Comparison of ENCODE assay signal across 9 cellular contexts in the genomic region with DNA sequence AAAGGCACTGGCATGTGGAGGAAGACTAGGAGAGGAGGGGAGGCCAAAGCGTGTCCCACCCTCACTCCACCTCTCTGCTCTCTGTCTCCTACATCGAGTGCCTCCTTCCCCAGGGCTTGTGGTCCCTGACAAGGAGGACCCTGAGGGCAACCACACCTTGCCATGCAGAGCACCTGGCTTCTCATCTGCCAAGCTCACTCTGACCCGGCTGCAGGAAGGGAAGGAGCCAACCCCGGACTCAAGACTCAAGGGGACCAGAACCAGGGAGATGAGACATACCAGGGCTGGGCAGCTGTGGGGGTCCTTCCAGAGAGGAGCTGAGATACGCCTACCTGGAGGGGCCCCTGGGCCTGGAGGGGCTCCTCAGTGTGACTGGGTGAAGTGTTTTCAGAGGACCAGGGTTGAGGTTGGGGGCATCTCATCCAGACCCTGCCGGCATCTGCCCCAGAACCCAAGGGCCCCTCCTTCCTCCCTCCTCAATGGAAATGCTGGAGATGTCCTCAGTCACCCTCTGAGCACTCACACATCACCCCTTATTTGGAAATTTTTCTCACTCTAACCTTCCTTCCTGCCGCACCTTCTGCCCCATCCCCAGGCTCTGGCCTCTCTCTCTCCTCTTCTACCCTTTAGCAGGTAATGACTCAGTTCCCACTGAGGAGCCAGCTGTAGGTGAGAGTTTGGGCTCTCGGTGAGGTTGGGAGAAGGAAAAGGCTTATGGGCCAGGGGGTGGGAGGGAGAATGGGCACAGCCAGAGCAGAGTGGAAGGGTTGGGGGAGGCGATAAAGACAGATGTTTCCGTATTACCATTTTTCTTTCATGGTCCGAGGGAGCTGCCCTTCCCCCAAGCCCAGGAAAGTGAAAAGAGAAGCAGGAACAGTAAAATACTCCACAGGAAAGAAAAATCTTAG.
DNase-seq lines count a peak whose midpoint lies in the region; ATAC-seq and TF ChIP-seq lines count a peak whose summit lies in the region.
"Had no signal": no experiment of that assay in that cellular context is flagged by ENCODE, and none has a peak within 500 bp of the region (broad histone marks: within the 10 kb centered on the region; RNA-seq: fewer than 3 reads in every experiment).

No MANE protein-coding gene starts in this region.

- peaks cover 26 to 54% of the 10 kb centered on the region in 2 donors for H3K4me1 Mint-ChIP-seq in stimulated activated naive B cell treated with anti-CD40 and anti-IgM and Interleukin-4, amounts not matched to agents 10 μg/mL and 1 μg/mL and 100 μg/mL, for 72 hours

- H3K36me3 Mint-ChIP-seq in stimulated activated naive B cell treated with anti-CD40 and anti-IgM and Interleukin-4, amounts not matched to agents 10 μg/mL and 1 μg/mL and 100 μg/mL, for 72 hours = peaks cover 0 to 4% of the 10 kb centered on the region in 2 donors

- peak overlapping the region; percentile 53 to 90 for H3K4me3 Mint-ChIP-seq in stimulated activated naive B cell treated with anti-CD40 and anti-IgM and Interleukin-4, amounts not matched to agents 10 μg/mL and 1 μg/mL and 100 μg/mL, for 72 hours

- no peak for ATAC-seq in stimulated activated naive B cell treated with anti-CD40 and anti-IgM and Interleukin-4, amounts not matched to agents 10 μg/mL and 1 μg/mL and 100 μg/mL, for 72 hours (replicated peaks)
- ATAC-seq in HG02759 (IDR thresholded peaks at IDR 0.05; ENCODE audit: unreplicated experiment) = no peak

- no peak for TF ChIP-seq CTCF in GM20000 (IDR thresholded peaks at IDR 0.05; ENCODE audit: extremely low read depth, missing control alignments)

- H3K27ac Mint-ChIP-seq in stimulated activated naive B cell treated with anti-CD40 and anti-IgM and Interleukin-4, amounts not matched to agents 10 μg/mL and 1 μg/mL and 100 μg/mL, for 72 hours = peak overlapping the region; percentile 32

- peaks cover 3% of the 10 kb centered on the region in 2 donors for H3K9me3 Mint-ChIP-seq in stimulated activated naive B cell treated with anti-CD40 and anti-IgM and Interleukin-4, amounts not matched to agents 10 μg/mL and 1 μg/mL and 100 μg/mL, for 72 hours

- no peak for TF ChIP-seq POLR2A in erythroblast (IDR thresholded peaks at IDR 0.05; ENCODE audit: low read length)

- DNase-seq in NCI-H146 (lab: John Stamatoyannopoulos, UW) = peak; percentile 51
- DNase-seq in NCI-H146 treated with DMSO at 0.1 percent for 48 hours (lab: John Stamatoyannopoulos, UW; ENCODE audit: unreplicated experiment) = no peak
- peak; percentile 50 for DNase-seq in RPMI8226
- DNase-seq in erythroblast (lab: John Stamatoyannopoulos, UW) = peak; percentile 20 to 56
- DNase-seq in stimulated activated naive B cell treated with anti-CD40 and anti-IgM and Interleukin-4, amounts not matched to agents 10 μg/mL and 1 μg/mL and 100 μg/mL, for 72 hours = no peak
- no peak for DNase-seq in GM20000 (ENCODE audit: low spot score)
- DNase-seq in putamen (ENCODE audit: low spot score) = no peak
- DNase-seq: activated CD8-positive, alpha-beta memory T cell treated with anti-CD3 and anti-CD28 coated beads, Interleukin-2, amount 50 U/mL, for 4 hours had no signal

- H3K27me3 Mint-ChIP-seq in stimulated activated naive B cell treated with anti-CD40 and anti-IgM and Interleukin-4, amounts not matched to agents 10 μg/mL and 1 μg/mL and 100 μg/mL, for 72 hours = no peaks in the 10 kb centered on the region

Comparison
In these comparisons a context has a peak if more than half of its experiments do, and no peak if none do; other contexts are left out.
1. DNase-seq: peak in NCI-H146 (single experiment), RPMI8226 (single experiment) and erythroblast (2 of 2); none in NCI-H146 treated with DMSO at 0.1 percent for 48 hours (single experiment), stimulated activated naive B cell treated with anti-CD40 and anti-IgM and Interleukin-4, amounts not matched to agents 10 μg/mL and 1 μg/mL and 100 μg/mL, for 72 hours (single experiment), GM20000 (single experiment) and putamen (single experiment).